ENCODE assay signal across 13 cellular contexts in genomic region chr5:124064956-124065355, GRCh38.
DNase-seq lines count a peak whose midpoint lies in the region; ATAC-seq, FAIRE-seq and TF ChIP-seq lines count a peak whose summit lies in the region.
"Had no signal": no experiment of that assay in that cellular context is flagged by ENCODE, and none has a peak within 500 bp of the region (broad histone marks: within the 10 kb centered on the region; RNA-seq: fewer than 3 reads in every experiment).

No MANE protein-coding gene starts in this region.

- no peak overlapping the region for H3K9ac ChIP-seq in IMR-90 (ENCODE audit: low read depth, low read length)

- H3K4me1 ChIP-seq in IMR-90 (ENCODE audit: control insufficient read depth, insufficient read depth, low read length) (no peaks in the 10 kb centered on the region), right lobe of liver (no peaks in the 10 kb centered on the region)
- H3K4me1 ChIP-seq: SJCRH30 had no signal

- H3K18ac ChIP-seq in IMR-90 (ENCODE audit: low read depth, low read length): no peak overlapping the region

- no peak for FAIRE-seq in bronchial epithelial cell (lab: Jason Lieb, UNC)
- FAIRE-seq: GM19239 had no signal

- no peak overlapping the region for H3K4me2 ChIP-seq in IMR-90 (ENCODE audit: low read depth, low read length)

- no peaks in the 10 kb centered on the region for H3K79me1 ChIP-seq in IMR-90 (ENCODE audit: low read depth in 1 of 2, low read length in 2 of 2)

- H4K91ac ChIP-seq in IMR-90 (ENCODE audit: insufficient read depth, low read depth, low read length): no peak overlapping the region

- H2BK120ac ChIP-seq in IMR-90 (ENCODE audit: low read depth, low read length): no peak overlapping the region

- no peaks in the 10 kb centered on the region for H3K9me3 ChIP-seq in IMR-90 (ENCODE audit: control insufficient read depth, insufficient read depth, low read length)
- H3K9me3 ChIP-seq in right lobe of liver: no peaks in the 10 kb centered on the region
- H3K9me3 ChIP-seq: SJCRH30 had no signal

- H3K9me1 ChIP-seq in IMR-90 (ENCODE audit: insufficient read depth, low read length): no peaks in the 10 kb centered on the region

- POLR2A ChIA-PET in IMR-90 (lab: Charles Lee; ENCODE audit: unreplicated experiment): no interaction called here

- H2BK5ac ChIP-seq in IMR-90 (ENCODE audit: low read depth, low read length, poor library complexity, severe bottlenecking): no peak overlapping the region

- H3K36me3 ChIP-seq in IMR-90 (ENCODE audit: control insufficient read depth, insufficient read depth, low read length) (no peaks in the 10 kb centered on the region), bronchial epithelial cell (ENCODE audit: control insufficient read depth, insufficient read depth, low read length) (no peaks in the 10 kb centered on the region), right lobe of liver (no peaks in the 10 kb centered on the region)
- H3K36me3 ChIP-seq: SJCRH30 had no signal

- ATAC-seq in IMR-90 (ENCODE audit: low read depth): no peak
- no peak for ATAC-seq in right lobe of liver

- in situ Hi-C loops in IMR-90 (cut with MboI; ENCODE audit: low sequenced_read_pairs): no loop called here

- H4K20me1 ChIP-seq in IMR-90 (ENCODE audit: insufficient read depth, low read length): no peaks in the 10 kb centered on the region

- dilution Hi-C loops in IMR-90 (cut with HindIII; ENCODE audit: low sequenced_read_pairs, unreplicated experiment): no loop called here

- no peak for TF ChIP-seq RAD21 in IMR-90 (IDR thresholded peaks at IDR 0.05; ENCODE audit: low read length)

- whole genome bisulfite sequencing in IMR-90 (ENCODE audit: extremely low coverage in 2 of 2, insufficient read length in 1 of 2), 2 experiments: no CpG with 5 or more reads among the region's 1 CpG
- 33% methylated on average over 1 of the region's 1 CpG for WGBS in right lobe of liver (ENCODE audit: insufficient coverage, low coverage, low lambda C conversion rate, missing lambda C conversion rate)

- no peak overlapping the region for H4K5ac ChIP-seq in IMR-90 (ENCODE audit: low read depth, low read length)

- no peak overlapping the region for H4K8ac ChIP-seq in IMR-90 (ENCODE audit: low read depth in 2 of 2, low read length in 2 of 2)

- no peaks in the 10 kb centered on the region for H3K27me3 ChIP-seq in IMR-90 (ENCODE audit: control insufficient read depth, insufficient read depth, low read length)
- no peaks in the 10 kb centered on the region for H3K27me3 ChIP-seq in bronchial epithelial cell (ENCODE audit: control insufficient read depth, insufficient read depth, low read length)
- H3K27me3 ChIP-seq in right lobe of liver: no peaks in the 10 kb centered on the region
- H3K27me3 ChIP-seq: SJCRH30 had no signal

- no TSS peak for BruUV-seq in IMR-90 (replicated peaks; lab: Mats Ljungman, UMichigan)

- no peak for TF ChIP-seq CTCF in IMR-90 (conservative IDR thresholded peaks at IDR 0.05; ENCODE audit: low read depth, low read length)
- TF ChIP-seq CTCF in bronchial epithelial cell (IDR thresholded peaks at IDR 0.05; ENCODE audit: insufficient read depth, low read length, severe bottlenecking): no peak
- TF ChIP-seq CTCF in right lobe of liver (IDR thresholded peaks at IDR 0.05): no peak

- no peak overlapping the region for H2BK20ac ChIP-seq in IMR-90 (ENCODE audit: low read depth, low read length)

- TF ChIP-seq POLR2A in IMR-90 (IDR thresholded peaks at IDR 0.05; ENCODE audit: low read depth, low read length) (no peak), right lobe of liver (IDR thresholded peaks at IDR 0.05) (no peak)

- no peak overlapping the region for H3K14ac ChIP-seq in IMR-90 (replicated peaks; ENCODE audit: low read depth, low read length)

- CTCF ChIA-PET in IMR-90 (lab: Yijun Ruan, JAX): no interaction called here

- no peak overlapping the region for H3K27ac ChIP-seq in IMR-90 (ENCODE audit: insufficient read depth, low read length)
- H3K27ac ChIP-seq in right lobe of liver: no peak overlapping the region
- H3K27ac ChIP-seq: SJCRH30 had no signal

- no peak overlapping the region for H3K23ac ChIP-seq in IMR-90 (ENCODE audit: low read depth, low read length)

- H3K4ac ChIP-seq in IMR-90 (ENCODE audit: low read depth, low read length): no peak overlapping the region

- peak; percentile 3 for DNase-seq in IMR-90
- peak; percentile 16 for DNase-seq in bronchial epithelial cell (ENCODE audit: low read depth)
- DNase-seq in glomerular endothelial cell (ENCODE audit: extremely low read depth, low read depth, low spot score): peak; percentile 57
- peak; percentile 72 for DNase-seq in renal cortical epithelial cell (ENCODE audit: low read depth)
- no peak for DNase-seq in right lobe of liver
- DNase-seq in mucosa of gallbladder (ENCODE audit: low spot score): no peak
- no peak for DNase-seq in pons (ENCODE audit: low spot score)
- DNase-seq: C1 segment of cervical spinal cord, H9, NCI-H187, NCI-H446, SJCRH30 had no signal

- no peak overlapping the region for H2AK5ac ChIP-seq in IMR-90 (ENCODE audit: low read depth, low read length)

- no peak overlapping the region for H2AFZ ChIP-seq in IMR-90 (replicated peaks; ENCODE audit: low read length, poor library complexity)

- H2AK9ac ChIP-seq in IMR-90 (replicated peaks; ENCODE audit: low read depth, low read length, poor library complexity): no peak overlapping the region

- no peak overlapping the region for H2BK15ac ChIP-seq in IMR-90 (ENCODE audit: low read depth, low read length)

- no peak overlapping the region for H3K4me3 ChIP-seq in IMR-90 (ENCODE audit: insufficient read depth, low read depth, low read length)
- H3K4me3 ChIP-seq in bronchial epithelial cell (ENCODE audit: low read depth, low read length): no peak overlapping the region
- H3K4me3 ChIP-seq in right lobe of liver: no peak overlapping the region
- H3K4me3 ChIP-seq: SJCRH30 had no signal

- intact Hi-C loops in IMR-90 (cut with micrococcal nuclease) (no loop called here), right lobe of liver (cut with DNase I) (no loop called here)

- no peak overlapping the region for H3K56ac ChIP-seq in IMR-90 (ENCODE audit: extremely low read depth, insufficient read depth, low read length)

TF ChIP-seq in IMR-90, 13 proteins besides CTCF, POLR2A, EP300 and RAD21:
- TF ChIP-seq MXI1 (IDR thresholded peaks at IDR 0.05; ENCODE audit: borderline replicate concordance, low read depth, low read length) (no peak), RCOR1 (IDR thresholded peaks at IDR 0.05; ENCODE audit: insufficient replicate concordance, low read length) (no peak), FOS (IDR thresholded peaks at IDR 0.05; ENCODE audit: low read depth, low read length) (no peak), NFE2L2 (IDR thresholded peaks at IDR 0.05; ENCODE audit: low read depth, low read length) (no peak), MAFK (IDR thresholded peaks at IDR 0.05; ENCODE audit: low read depth, low read length) (no peak), ELK1 (IDR thresholded peaks at IDR 0.05; ENCODE audit: borderline replicate concordance, low read depth, low read length) (no peak), MAZ (IDR thresholded peaks at IDR 0.05; ENCODE audit: borderline replicate concordance, low read depth, low read length) (no peak)

Comparison
In these comparisons a context has a peak if more than half of its experiments do, and no peak if none do; other contexts are left out.
1. DNase-seq: peak in IMR-90 (single experiment), bronchial epithelial cell (single experiment), glomerular endothelial cell (single experiment) and renal cortical epithelial cell (single experiment); none in right lobe of liver (0 of 3), mucosa of gallbladder (single experiment) and pons (single experiment).